In the genomic region with DNA sequence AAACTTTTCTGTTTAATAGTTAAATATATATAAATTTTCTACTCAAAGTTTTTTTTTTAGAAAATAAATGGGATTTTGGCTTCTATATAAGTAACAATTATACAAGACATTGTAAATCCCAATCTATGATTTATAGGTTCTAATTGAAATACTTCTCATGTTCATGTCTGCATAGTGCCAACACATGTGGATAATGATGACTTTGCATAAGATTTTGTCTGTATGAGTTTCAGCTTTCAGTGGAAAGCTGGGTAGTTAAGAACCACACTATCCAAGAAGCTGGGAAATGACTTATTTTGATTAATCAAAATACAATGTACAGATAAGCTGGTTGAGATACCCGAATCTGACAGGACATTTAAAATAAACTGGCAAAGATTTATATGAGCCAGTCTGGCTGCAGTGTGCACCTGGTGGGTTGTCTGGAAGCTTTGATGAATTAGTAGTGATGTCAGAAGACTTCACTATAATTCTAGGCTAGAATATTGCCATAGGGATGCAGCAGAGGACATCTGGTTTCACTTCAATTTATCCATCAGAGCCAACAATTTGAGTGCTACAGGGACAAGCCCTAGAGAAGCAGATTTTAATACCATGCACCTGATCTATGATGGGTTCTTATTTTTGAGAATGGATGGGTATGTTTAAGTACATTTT, we compare ENCODE assay signal across 30 cellular contexts. TPM values are rescaled to one million over a fixed set of nuclear protein-coding genes. Genes with fewer than 3 reads are reported as not detected.
DNase-seq lines count a peak whose midpoint lies in the region; ATAC-seq, FAIRE-seq and TF ChIP-seq lines count a peak whose summit lies in the region.
"Had no signal": no experiment of that assay in that cellular context is flagged by ENCODE, and none has a peak within 500 bp of the region (broad histone marks: within the 10 kb centered on the region; RNA-seq: fewer than 3 reads in every experiment).

No MANE protein-coding gene starts in this region.

- no peak overlapping the region for H3K4me3 Mint-ChIP-seq in astrocyte (ENCODE audit: unreplicated experiment)
- H3K4me3 Mint-ChIP-seq in activated T-cell treated with anti-CD3 and anti-CD28 coated beads, Interleukin-2, amount 50 U/mL, for 4 hours, result no peak overlapping the region
- H3K4me3 Mint-ChIP-seq: activated naive CD8-positive, alpha-beta T cell treated with anti-CD3 and anti-CD28 coated beads, Interleukin-2, amount 50 U/mL, for 24 hours; natural killer cell treated with Interleukin-12 subunit alpha and Interleukin-12 subunit beta and Interleukin-15 and Interleukin-18, amount 100 ng/mL, for 72 hours; stimulated activated effector memory CD8-positive, alpha-beta T cell treated with anti-CD3 and anti-CD28 coated beads, Interleukin-12 subunit alpha, Interleukin-12 subunit beta, amount 100 ng/mL, for 72 hours; T-helper 1 cell treated with Interleukin-12 subunit alpha and Interleukin-12 subunit beta and Interleukin-4 antibody, amounts not matched to agents 30 μg/mL and 1 μg/mL, for 36 hours had no signal

- dilution Hi-C loops in IMR-90 (cut with HindIII; ENCODE audit: low sequenced_read_pairs, unreplicated experiment), result no loop called here

- H4K91ac ChIP-seq in IMR-90 (ENCODE audit: insufficient read depth, low read depth, low read length), result no peak overlapping the region

- H2AFZ ChIP-seq in IMR-90 (replicated peaks; ENCODE audit: low read length, poor library complexity) (no peak overlapping the region), astrocyte (ENCODE audit: low read depth, low read length) (no peak overlapping the region)

- H3K4me1 Mint-ChIP-seq in astrocyte (ENCODE audit: low read depth, unreplicated experiment), result peaks cover 14% of the 10 kb centered on the region
- peaks cover 6% of the 10 kb centered on the region for H3K4me1 Mint-ChIP-seq in activated T-cell treated with anti-CD3 and anti-CD28 coated beads, Interleukin-2, amount 50 U/mL, for 4 hours (ENCODE audit: low read depth)

- no peak overlapping the region for H2BK5ac ChIP-seq in IMR-90 (ENCODE audit: low read depth, low read length, poor library complexity, severe bottlenecking)

- no peak overlapping the region for H3K27ac Mint-ChIP-seq in astrocyte (ENCODE audit: unreplicated experiment)
- H3K27ac Mint-ChIP-seq: natural killer cell treated with Interleukin-12 subunit alpha and Interleukin-12 subunit beta and Interleukin-15 and Interleukin-18, amount 100 ng/mL, for 72 hours; stimulated activated effector memory CD8-positive, alpha-beta T cell treated with anti-CD3 and anti-CD28 coated beads, Interleukin-12 subunit alpha, Interleukin-12 subunit beta, amount 100 ng/mL, for 72 hours; T-helper 1 cell treated with Interleukin-12 subunit alpha and Interleukin-12 subunit beta and Interleukin-4 antibody, amounts not matched to agents 30 μg/mL and 1 μg/mL, for 36 hours had no signal

- no TSS peak for BruUV-seq in IMR-90 (replicated peaks; lab: Mats Ljungman, UMichigan)

- DNase-seq in A172 (ENCODE audit: low spot score), result peak; percentile 44
- DNase-seq in IMR-90, result no peak
- DNase-seq in NCI-H69 (lab: John Stamatoyannopoulos, UW), result peak; percentile 83
- peak; percentile 18 for DNase-seq in astrocyte (ENCODE audit: low read depth)
- no peak for DNase-seq in stimulated activated CD4-positive, alpha-beta T cell treated with anti-CD3 and anti-CD28 coated beads, Interleukin-4, amount 100 ng/mL, for 24 hours
- DNase-seq in SIG-M5 treated with dmso at 0.1 percent for 504 hours (lab: John Stamatoyannopoulos, UW; ENCODE audit: unreplicated experiment), result no peak
- no peak for DNase-seq in activated T-cell treated with anti-CD3 and anti-CD28 coated beads, Interleukin-2, amount 50 U/mL, for 4 hours
- DNase-seq: ACHN; activated CD4-positive, alpha-beta T cell treated with anti-CD3 and anti-CD28 coated beads for 1 hour; activated CD8-positive, alpha-beta memory T cell treated with anti-CD3 and anti-CD28 coated beads for 24 hours; activated gamma-delta T cell treated with Interleukin-2 at 50 U/mL for 16 hours; activated naive CD8-positive, alpha-beta T cell treated with anti-CD3 and anti-CD28 coated beads, Interleukin-2, amount 50 U/mL, for 24 hours; activated T-cell treated with anti-CD3 and anti-CD28 coated beads, Interleukin-2, amount 50 U/mL, for 1 hour; brain microvascular endothelial cell; erythroblast; H7; NCI-H1048; NCI-H2029; NCI-H526; OCI-M1; small intestine; stimulated activated CD4-positive, alpha-beta T cell treated with anti-CD3 and anti-CD28 coated beads, Interleukin-2, amount 100 ng/mL, for 24 hours had no signal

- H3K36me3 ChIP-seq in IMR-90 (ENCODE audit: control insufficient read depth, insufficient read depth, low read length) (no peaks in the 10 kb centered on the region), astrocyte (ENCODE audit: insufficient read depth, low read length) (no peaks in the 10 kb centered on the region)
- H3K36me3 ChIP-seq: BLaER1 treated with 17β-estradiol and CSF1 and Interleukin-3, amounts not matched to agents 10 nM and 100 nM; brain microvascular endothelial cell; SJSA1 had no signal

- POLR2A ChIA-PET in IMR-90 (lab: Charles Lee; ENCODE audit: unreplicated experiment), result no interaction called here

- CTCF ChIA-PET in IMR-90 (lab: Yijun Ruan, JAX), result interaction anchor here (0.6 kb wide), 1 partner anchor 416 kb away, joined by 3 read pairs; no protein-coding TSS in a partner anchor

- H3K4me1 ChIP-seq in IMR-90 (ENCODE audit: control insufficient read depth, insufficient read depth, low read length) (no peaks in the 10 kb centered on the region), astrocyte (ENCODE audit: insufficient read depth, low read length) (peaks cover 32% of the 10 kb centered on the region)

- ATAC-seq in IMR-90 (ENCODE audit: low read depth) (no peak), GM21447 (IDR thresholded peaks at IDR 0.05; ENCODE audit: unreplicated experiment) (no peak)
- no peak for ATAC-seq in activated T-cell treated with anti-CD3 and anti-CD28 coated beads, Interleukin-2, amount 50 U/mL, for 4 hours
- ATAC-seq: natural killer cell treated with Interleukin-12 subunit alpha and Interleukin-12 subunit beta and Interleukin-15 and Interleukin-18, amount 100 ng/mL, for 72 hours had no signal

- no peak for TF ChIP-seq RAD21 in IMR-90 (IDR thresholded peaks at IDR 0.05; ENCODE audit: low read length)

- no peak overlapping the region for H2AK5ac ChIP-seq in IMR-90 (ENCODE audit: low read depth, low read length)

- no peak overlapping the region for H3K18ac ChIP-seq in IMR-90 (ENCODE audit: low read depth, low read length)

- H3K4me2 ChIP-seq in IMR-90 (ENCODE audit: low read depth, low read length), result no peak overlapping the region
- no peak overlapping the region for H3K4me2 ChIP-seq in astrocyte (ENCODE audit: low read length)

- TF ChIP-seq CTCF in IMR-90 (conservative IDR thresholded peaks at IDR 0.05; ENCODE audit: low read depth, low read length), result no peak
- TF ChIP-seq CTCF in astrocyte (IDR thresholded peaks at IDR 0.05; ENCODE audit: insufficient read depth, low read depth, low read length), result no peak

- H4K5ac ChIP-seq in IMR-90 (ENCODE audit: low read depth, low read length), result no peak overlapping the region

- H3K9me1 ChIP-seq in IMR-90 (ENCODE audit: insufficient read depth, low read length), result no peaks in the 10 kb centered on the region

- no peak overlapping the region for H2BK20ac ChIP-seq in IMR-90 (ENCODE audit: low read depth, low read length)

- H3K23ac ChIP-seq in IMR-90 (ENCODE audit: low read depth, low read length), result no peak overlapping the region

- in situ Hi-C loops in IMR-90 (cut with MboI; ENCODE audit: low sequenced_read_pairs), result no loop called here

- no peak overlapping the region for H3K56ac ChIP-seq in IMR-90 (ENCODE audit: extremely low read depth, insufficient read depth, low read length)

- H2AK9ac ChIP-seq in IMR-90 (replicated peaks; ENCODE audit: low read depth, low read length, poor library complexity), result no peak overlapping the region

- H3K4me3 ChIP-seq in IMR-90 (ENCODE audit: insufficient read depth, low read depth, low read length) (no peak overlapping the region), astrocyte (ENCODE audit: insufficient read depth, low read depth, low read length) (no peak overlapping the region)
- H3K4me3 ChIP-seq: BLaER1 treated with 17β-estradiol and CSF1 and Interleukin-3, amounts not matched to agents 10 nM and 100 nM; SJSA1 had no signal

- peaks cover under 1% of the 10 kb centered on the region for H3K9me3 Mint-ChIP-seq in astrocyte (ENCODE audit: unreplicated experiment)
- no peaks in the 10 kb centered on the region for H3K9me3 Mint-ChIP-seq in activated T-cell treated with anti-CD3 and anti-CD28 coated beads, Interleukin-2, amount 50 U/mL, for 4 hours
- H3K9me3 Mint-ChIP-seq: activated naive CD8-positive, alpha-beta T cell treated with anti-CD3 and anti-CD28 coated beads, Interleukin-2, amount 50 U/mL, for 24 hours; natural killer cell treated with Interleukin-12 subunit alpha and Interleukin-12 subunit beta and Interleukin-15 and Interleukin-18, amount 100 ng/mL, for 72 hours; stimulated activated effector memory CD8-positive, alpha-beta T cell treated with anti-CD3 and anti-CD28 coated beads, Interleukin-12 subunit alpha, Interleukin-12 subunit beta, amount 100 ng/mL, for 72 hours; T-helper 1 cell treated with Interleukin-12 subunit alpha and Interleukin-12 subunit beta and Interleukin-4 antibody, amounts not matched to agents 30 μg/mL and 1 μg/mL, for 36 hours had no signal

- H3K79me1 ChIP-seq in IMR-90 (ENCODE audit: low read depth in 1 of 2, low read length in 2 of 2), result no peaks in the 10 kb centered on the region

- H3K9me3 ChIP-seq in IMR-90 (ENCODE audit: control insufficient read depth, insufficient read depth, low read length), result no peaks in the 10 kb centered on the region
- H3K9me3 ChIP-seq in astrocyte (ENCODE audit: insufficient read depth, low read depth, low read length), result no peaks in the 10 kb centered on the region
- H3K9me3 ChIP-seq: SJSA1 had no signal

- no peak overlapping the region for H3K4ac ChIP-seq in IMR-90 (ENCODE audit: low read depth, low read length)

- no peaks in the 10 kb centered on the region for H3K27me3 Mint-ChIP-seq in astrocyte (ENCODE audit: low read depth, unreplicated experiment)
- H3K27me3 Mint-ChIP-seq in activated T-cell treated with anti-CD3 and anti-CD28 coated beads, Interleukin-2, amount 50 U/mL, for 4 hours (ENCODE audit: low read depth), result peaks cover 3% of the 10 kb centered on the region
- H3K27me3 Mint-ChIP-seq: activated naive CD8-positive, alpha-beta T cell treated with anti-CD3 and anti-CD28 coated beads, Interleukin-2, amount 50 U/mL, for 24 hours had no signal

- H3K36me3 Mint-ChIP-seq in astrocyte (ENCODE audit: low read depth, unreplicated experiment), result peaks cover 2% of the 10 kb centered on the region
- no peaks in the 10 kb centered on the region for H3K36me3 Mint-ChIP-seq in activated T-cell treated with anti-CD3 and anti-CD28 coated beads, Interleukin-2, amount 50 U/mL, for 4 hours (ENCODE audit: insufficient read depth)
- H3K36me3 Mint-ChIP-seq: natural killer cell treated with Interleukin-12 subunit alpha and Interleukin-12 subunit beta and Interleukin-15 and Interleukin-18, amount 100 ng/mL, for 72 hours; stimulated activated effector memory CD8-positive, alpha-beta T cell treated with anti-CD3 and anti-CD28 coated beads, Interleukin-12 subunit alpha, Interleukin-12 subunit beta, amount 100 ng/mL, for 72 hours had no signal

- H4K8ac ChIP-seq in IMR-90 (ENCODE audit: low read depth in 2 of 2, low read length in 2 of 2), result no peak overlapping the region

- no peak overlapping the region for H3K9ac ChIP-seq in IMR-90 (ENCODE audit: low read depth, low read length)
- no peak overlapping the region for H3K9ac ChIP-seq in astrocyte (ENCODE audit: low read length)
- H3K9ac ChIP-seq: BLaER1 treated with 17β-estradiol and CSF1 and Interleukin-3, amounts not matched to agents 10 nM and 100 nM had no signal

- H3K14ac ChIP-seq in IMR-90 (replicated peaks; ENCODE audit: low read depth, low read length), result no peak overlapping the region

- no peak for FAIRE-seq in astrocyte (lab: Jason Lieb, UNC)
- FAIRE-seq: GM12891, islet of Langerhans, small intestine had no signal

- TF ChIP-seq POLR2A in IMR-90 (IDR thresholded peaks at IDR 0.05; ENCODE audit: low read depth, low read length), result no peak

- H3K27me3 ChIP-seq in IMR-90 (ENCODE audit: control insufficient read depth, insufficient read depth, low read length) (no peaks in the 10 kb centered on the region), astrocyte (ENCODE audit: insufficient read depth, low read length) (no peaks in the 10 kb centered on the region)
- H3K27me3 ChIP-seq: BLaER1 treated with 17β-estradiol and CSF1 and Interleukin-3, amounts not matched to agents 10 nM and 100 nM; brain microvascular endothelial cell; SJSA1 had no signal

- intact Hi-C loops in IMR-90 (cut with micrococcal nuclease), result no loop called here

- H3K27ac ChIP-seq in IMR-90 (ENCODE audit: insufficient read depth, low read length) (no peak overlapping the region), astrocyte (ENCODE audit: low read depth, low read length) (no peak overlapping the region)
- H3K27ac ChIP-seq: brain microvascular endothelial cell, SJSA1 had no signal

- no peaks in the 10 kb centered on the region for H3K79me2 ChIP-seq in astrocyte (ENCODE audit: insufficient read depth, low read length)

- no CpG with 5 or more reads among the region's 1 CpG for WGBS in IMR-90 (ENCODE audit: extremely low coverage in 2 of 2, insufficient read length in 1 of 2), 2 experiments

- H4K20me1 ChIP-seq in IMR-90 (ENCODE audit: insufficient read depth, low read length) (no peaks in the 10 kb centered on the region), astrocyte (ENCODE audit: insufficient read depth, low read length) (no peaks in the 10 kb centered on the region)
- H4K20me1 ChIP-seq: BLaER1 treated with 17β-estradiol and CSF1 and Interleukin-3, amounts not matched to agents 10 nM and 100 nM had no signal

- H2BK120ac ChIP-seq in IMR-90 (ENCODE audit: low read depth, low read length), result no peak overlapping the region

- H2BK15ac ChIP-seq in IMR-90 (ENCODE audit: low read depth, low read length), result no peak overlapping the region

RNA-seq across cellular contexts. Expression of a gene that starts 45.4 kb away (rescaled TPM):
- 0.67 and 5.1 TPM in 2 replicates for total RNA-seq in A172 (2014; rRNA removed; shearing (Covaris generic))
- total RNA-seq in IMR-90 (2012; rRNA removed) (0.18 and 0.28 TPM in 2 replicates), astrocyte (0.23 and 0.60 TPM in 2 replicates)
- 0.14 and 0.19 TPM in 2 replicates for polyA plus RNA-seq in IMR-90 (2012; rRNA removed)
- polyA plus RNA-seq in IMR-90 (2012; cell fraction: cytosol; rRNA removed), result 0.02 and 0.05 TPM in 2 replicates
- 0.24 and 0.56 TPM in 2 replicates for polyA plus RNA-seq in IMR-90 (2012; cell fraction: nucleus; rRNA removed; ENCODE audit: low replicate concordance)
- under 1 TPM; 0.28 to 0.71 (median 0.55) TPM for total RNA-seq in activated T-cell treated with anti-CD3 and anti-CD28 coated beads, Interleukin-2, amount 50 U/mL, for 4 hours

Comparison
In these comparisons a context has a peak if more than half of its experiments do, and no peak if none do; other contexts are left out.
1. DNase-seq: peak in A172 (single experiment), NCI-H69 (single experiment) and astrocyte (single experiment); none in IMR-90 (single experiment), stimulated activated CD4-positive, alpha-beta T cell treated with anti-CD3 and anti-CD28 coated beads, Interleukin-4, amount 100 ng/mL, for 24 hours (single experiment), SIG-M5 treated with dmso at 0.1 percent for 504 hours (single experiment) and activated T-cell treated with anti-CD3 and anti-CD28 coated beads, Interleukin-2, amount 50 U/mL, for 4 hours (single experiment).